8 cellular contexts compared by ENCODE assay signal in genomic region chr2:231924889-231925275, GRCh38. TPM values are rescaled to one million over a fixed set of nuclear protein-coding genes. Genes with fewer than 3 reads are reported as not detected.
DNase-seq lines count a peak whose midpoint lies in the region; ATAC-seq and TF ChIP-seq lines count a peak whose summit lies in the region.

No MANE protein-coding gene starts in this region.

- peak overlapping the region in 2 of 5 experiments; percentile 5 to 63 for H3K27ac Mint-ChIP-seq in brain
- no peak overlapping the region for H3K27ac Mint-ChIP-seq in naive B cell

- DNase-seq in AG10803 (ENCODE audit: low read depth) (no peak), naive B cell (no peak), AG20443 (ENCODE audit: low spot score) (no peak), DMS 273 (lab: John Stamatoyannopoulos, UW; ENCODE audit: unreplicated experiment) (no peak), GM03348 (ENCODE audit: low spot score) (no peak)

- TF ChIP-seq CTCF in AG10803 (conservative IDR thresholded peaks at IDR 0.05; ENCODE audit: low read length) (peak; percentile 12; the same call in 1 of the 2 replicates), brain (conservative IDR thresholded peaks at IDR 0.05) (no peak)

- H3K36me3 Mint-ChIP-seq in brain (no peaks in the 10 kb centered on the region), naive B cell (no peaks in the 10 kb centered on the region)

- H3K9me3 Mint-ChIP-seq in brain (peaks cover 0 to 3% (median 0%) of the 10 kb centered on the region in 5 experiments), naive B cell (no peaks in the 10 kb centered on the region)

- ATAC-seq in HG03175 (IDR thresholded peaks at IDR 0.05; ENCODE audit: unreplicated experiment) = peak; percentile 2
- ATAC-seq in naive B cell (ENCODE audit: low read depth in 2 of 2) = peak; percentile 15 to 20
- no peak for ATAC-seq in GM21723 (IDR thresholded peaks at IDR 0.05; ENCODE audit: unreplicated experiment)

- H3K27me3 Mint-ChIP-seq in brain (peaks cover 50% of the 10 kb centered on the region), naive B cell (peaks cover 24 to 61% (median 51%) of the 10 kb centered on the region in 3 donors)

- peak overlapping the region; percentile 19 to 88 (median 78) for H3K4me3 Mint-ChIP-seq in brain
- peak overlapping the region in 7 of 8 donors; percentile 44 to 82 (median 63) for H3K4me3 Mint-ChIP-seq in naive B cell

- H3K4me3 ChIP-seq in AG10803 (ENCODE audit: low read length) = no peak overlapping the region

- H3K4me1 Mint-ChIP-seq in brain = peaks cover 44% of the 10 kb centered on the region
- peaks cover 9 to 21% (median 16%) of the 10 kb centered on the region in 3 donors for H3K4me1 Mint-ChIP-seq in naive B cell

RNA-seq across cellular contexts. Expression of gene NPPC, which starts 1.3 kb away (rescaled TPM):
- polyA plus RNA-seq in brain (ENCODE audit: insufficient read depth, low read depth, low replicate concordance) (0.66 TPM), naive B cell (ENCODE audit: low read depth in 6 of 6) (not detected)

RNA-seq across cellular contexts. Expression of gene DIS3L2, which starts 36.6 kb away (rescaled TPM):
- 14.8 TPM for polyA plus RNA-seq in brain (ENCODE audit: insufficient read depth, low read depth, low replicate concordance)
- 10 to 100 TPM in 5 of 6 donors, 1 to 10 TPM in 1; 6.0 to 29.0 (median 17.6) TPM for polyA plus RNA-seq in naive B cell (ENCODE audit: low read depth in 6 of 6)
